In the genomic region with DNA sequence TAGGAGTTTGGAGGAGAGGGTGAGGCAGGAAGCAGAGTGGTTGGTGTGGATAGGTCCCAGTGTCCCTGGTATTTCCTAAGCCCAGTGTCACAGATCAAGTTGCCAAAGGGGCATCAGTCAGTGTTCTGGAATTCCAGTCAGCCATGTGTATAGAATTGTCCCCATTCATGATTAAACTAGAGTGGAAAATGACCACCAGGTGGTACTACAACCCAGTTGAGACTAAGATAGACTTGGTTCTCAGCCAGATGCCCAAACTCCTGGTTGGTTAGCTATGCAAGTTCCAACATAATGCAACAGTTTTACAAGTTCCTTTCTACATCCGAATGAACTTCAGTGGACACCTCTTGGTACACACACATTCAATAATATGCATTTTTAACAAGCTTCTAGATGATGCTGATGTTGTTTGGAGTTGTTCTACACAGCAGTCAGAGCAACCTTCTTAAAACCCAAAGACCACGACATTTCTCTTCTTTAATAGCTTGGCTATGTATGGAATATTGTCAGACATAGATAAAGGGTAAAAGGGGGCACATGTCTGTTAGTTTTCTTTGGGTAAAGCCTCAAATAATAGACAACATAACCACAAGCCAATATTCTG, we compare ENCODE assay signal across 8 cellular contexts. TPM values are rescaled to one million over a fixed set of nuclear protein-coding genes. Genes with fewer than 3 reads are reported as not detected.
DNase-seq lines count a peak whose midpoint lies in the region; ATAC-seq, FAIRE-seq and TF ChIP-seq lines count a peak whose summit lies in the region.

No MANE protein-coding gene starts in this region.

- H3K79me2 ChIP-seq in astrocyte (ENCODE audit: insufficient read depth, low read length), result no peaks in the 10 kb centered on the region

- H3K36me3 ChIP-seq in astrocyte (ENCODE audit: insufficient read depth, low read length), result no peaks in the 10 kb centered on the region

- no peaks in the 10 kb centered on the region for H3K36me3 Mint-ChIP-seq in astrocyte (ENCODE audit: low read depth, unreplicated experiment)

- H3K27ac Mint-ChIP-seq in astrocyte (ENCODE audit: unreplicated experiment), result no peak overlapping the region

- H3K9me3 Mint-ChIP-seq in astrocyte (ENCODE audit: unreplicated experiment), result no peaks in the 10 kb centered on the region

- no peaks in the 10 kb centered on the region for H3K27me3 ChIP-seq in astrocyte (ENCODE audit: insufficient read depth, low read length)

- H3K9ac ChIP-seq in astrocyte (ENCODE audit: low read length), result no peak overlapping the region

- FAIRE-seq in G401.6 (lab: Jason Lieb, UNC), result peak; percentile 95
- peak; percentile 96 for FAIRE-seq in astrocyte (lab: Jason Lieb, UNC)

- H2AFZ ChIP-seq in astrocyte (ENCODE audit: low read depth, low read length), result no peak overlapping the region

- in situ Hi-C loops in ACHN (cut with HindIII; ENCODE audit: low pct_ligation_motif_present, low pct_unique_long_range_greater_than_20kb, low sequenced_read_pairs), result no loop called here

- peaks cover 3% of the 10 kb centered on the region for H3K4me1 ChIP-seq in astrocyte (ENCODE audit: insufficient read depth, low read length)

- no peak overlapping the region for H3K27ac ChIP-seq in astrocyte (ENCODE audit: low read depth, low read length)

- ATAC-seq in HG03342 (IDR thresholded peaks at IDR 0.05; ENCODE audit: unreplicated experiment) (peak; percentile 61), HG03108 (IDR thresholded peaks at IDR 0.05; ENCODE audit: unreplicated experiment) (no peak)

- no peaks in the 10 kb centered on the region for H4K20me1 ChIP-seq in astrocyte (ENCODE audit: insufficient read depth, low read length)

- TF ChIP-seq CTCF in astrocyte (IDR thresholded peaks at IDR 0.05; ENCODE audit: insufficient read depth, low read depth, low read length), result peak; percentile 66

- no peak overlapping the region for H3K4me3 Mint-ChIP-seq in astrocyte (ENCODE audit: unreplicated experiment)

- H3K27me3 Mint-ChIP-seq in astrocyte (ENCODE audit: low read depth, unreplicated experiment), result no peaks in the 10 kb centered on the region

- no peak overlapping the region for H3K4me3 ChIP-seq in astrocyte (ENCODE audit: insufficient read depth, low read depth, low read length)

- peak overlapping the region; percentile 24 for H3K4me2 ChIP-seq in astrocyte (ENCODE audit: low read length)

- no peaks in the 10 kb centered on the region for H3K9me3 ChIP-seq in astrocyte (ENCODE audit: insufficient read depth, low read depth, low read length)

- peaks cover 3% of the 10 kb centered on the region for H3K4me1 Mint-ChIP-seq in astrocyte (ENCODE audit: low read depth, unreplicated experiment)

- DNase-seq in ACHN, result peak; percentile 79
- DNase-seq in NCI-H446 (lab: John Stamatoyannopoulos, UW), result peak; percentile 69 to 88
- DNase-seq in astrocyte (ENCODE audit: low read depth), result peak; percentile 64
- peak; percentile 63 for DNase-seq in iPS DF 19.7 (ENCODE audit: low read depth, low spot score)
- peak; percentile 58 for DNase-seq in smooth muscle cell of the brain vasculature (ENCODE audit: low read depth, low spot score)

RNA-seq across cellular contexts. Expression of gene ATR, which starts 8.4 kb away (rescaled TPM):
- 22.3 and 26.9 TPM in 2 replicates for total RNA-seq in astrocyte

RNA-seq across cellular contexts. Expression of gene PLS1, which starts 9.3 kb away (rescaled TPM):
- total RNA-seq in astrocyte, result 6.0 and 7.8 TPM in 2 replicates
